ENCODE assay signal across 11 cellular contexts in the genomic region with DNA sequence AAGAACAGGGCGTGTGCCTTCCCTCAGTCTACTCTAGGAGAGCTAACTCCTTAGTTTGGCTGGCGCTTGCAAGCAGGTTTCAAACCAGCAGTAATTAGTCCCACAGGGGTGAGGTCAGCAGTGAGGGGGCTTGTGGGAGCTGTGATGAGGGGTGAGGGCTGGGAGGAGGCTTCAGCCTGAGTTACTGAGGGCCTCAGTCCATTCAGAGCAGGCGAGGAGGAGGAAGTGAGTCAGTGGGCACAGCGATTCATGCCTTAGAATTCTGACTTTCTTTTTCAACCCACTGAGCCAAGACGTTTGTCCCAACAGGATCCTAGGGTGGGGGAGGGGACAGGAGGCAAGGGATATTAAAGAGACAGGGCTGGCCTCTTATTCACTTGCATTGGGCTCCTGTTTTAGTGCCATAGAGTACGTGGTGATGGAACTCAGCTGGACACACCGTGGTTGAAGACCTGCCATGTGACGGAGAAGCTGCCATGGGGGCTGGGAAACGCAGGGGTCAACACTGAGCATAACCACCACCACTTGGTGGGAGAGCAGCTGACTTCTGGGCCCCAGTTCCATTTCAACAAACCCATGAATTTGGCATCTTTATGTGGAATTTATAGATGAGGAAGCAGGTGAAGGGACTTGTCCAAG.
DNase-seq lines count a peak whose midpoint lies in the region; ATAC-seq and TF ChIP-seq lines count a peak whose summit lies in the region.
"Had no signal": no experiment of that assay in that cellular context is flagged by ENCODE, and none has a peak within 500 bp of the region (broad histone marks: within the 10 kb centered on the region; RNA-seq: fewer than 3 reads in every experiment).

No MANE protein-coding gene starts in this region.

- TF ChIP-seq CTCF in HEK293 (tag by site-specific recombination; IDR thresholded peaks at IDR 0.05) (no peak), GM13977 (IDR thresholded peaks at IDR 0.05; ENCODE audit: extremely low read depth, insufficient read depth, missing control alignments) (no peak)

- H3K36me3 ChIP-seq in ACC112 (ENCODE audit: insufficient read depth, low read length) (no peaks in the 10 kb centered on the region), HEK293 (ENCODE audit: control insufficient read depth in 2 of 2, insufficient read depth in 1 of 2, low read length in 2 of 2) (no peaks in the 10 kb centered on the region)
- H3K36me3 ChIP-seq: uterus had no signal

- H3K4me1 ChIP-seq in ACC112 (ENCODE audit: control insufficient read depth, insufficient read depth, low read length, unreplicated experiment), result peaks cover 80% of the 10 kb centered on the region
- H3K4me1 ChIP-seq in HEK293 (ENCODE audit: control insufficient read depth, insufficient read depth, low read length), result peaks cover 13% of the 10 kb centered on the region

- no peak overlapping the region for H2AFZ ChIP-seq in ACC112 (ENCODE audit: low read length, unreplicated experiment)

- DNase-seq in amniotic epithelial cell (ENCODE audit: low read depth), result peak; percentile 67
- peak; percentile 99 for DNase-seq in kidney tubule cell (ENCODE audit: low spot score)
- no peak for DNase-seq in GM13977 (ENCODE audit: low spot score)
- DNase-seq in cortex of kidney (lab: John Stamatoyannopoulos, UW), result no peak
- no peak for DNase-seq in CD1c-positive myeloid dendritic cell (ENCODE audit: extremely low spot score)
- DNase-seq: DMS79, uterus had no signal

- in situ Hi-C loops in GM13977 (cut with MboI; ENCODE audit: low pct_unique_long_range_greater_than_20kb, low sequenced_read_pairs, unreplicated experiment), result no loop called here

- no peaks in the 10 kb centered on the region for H3K9me3 ChIP-seq in HEK293 (ENCODE audit: control insufficient read depth, insufficient read depth, low read depth, low read length)
- H3K9me3 ChIP-seq: uterus had no signal

- H3K4me3 ChIP-seq in ACC112 (ENCODE audit: low read depth, low read length), result no peak overlapping the region
- H3K4me3 ChIP-seq in HEK293 (ENCODE audit: low read depth, low read length), result no peak overlapping the region
- H3K4me3 ChIP-seq: uterus had no signal

- POLR2A ChIA-PET in HEK293 (lab: Yijun Ruan, JAX), result interaction anchor here (0.6 to 1.2 kb wide), 2 partner anchors 9 to 834 kb away, joined by 4 to 6 read pairs; no protein-coding TSS in a partner anchor

- ATAC-seq in GM19324 (IDR thresholded peaks at IDR 0.05; ENCODE audit: low FRiP score, unreplicated experiment), result no peak
- ATAC-seq: activated CD4-positive, CD25-positive, alpha-beta regulatory T cell treated with anti-CD3 and anti-CD28 coated beads, Interleukin-2, amount 50 U/mL, for 24 hours had no signal

- CTCF ChIA-PET in HEK293 (lab: Yijun Ruan, JAX), result interaction anchor here (0.7 to 1.2 kb wide), 5 partner anchors 9 to 73 kb away, joined by 3 to 5 read pairs (median 3); partner anchors contain the start of gene ITGA3

- H3K79me2 ChIP-seq in ACC112 (ENCODE audit: control insufficient read depth, insufficient read depth, low read length, unreplicated experiment), result no peaks in the 10 kb centered on the region

- H3K27ac ChIP-seq in ACC112 (ENCODE audit: low read depth, low read length) (peak overlapping the region; percentile 79), HEK293 (ENCODE audit: extremely low read depth, low read depth, low read length) (no peak overlapping the region)

- no peaks in the 10 kb centered on the region for H3K27me3 ChIP-seq in ACC112 (ENCODE audit: insufficient read depth, low read length)
- H3K27me3 ChIP-seq: uterus had no signal

TF ChIP-seq in HEK293, 187 proteins besides CTCF, POLR2A, EP300 and RAD21 (continues in another document):
- no peak for TF ChIP-seq ZFP69B (tag by site-specific recombination; IDR thresholded peaks at IDR 0.05)
- TF ChIP-seq ZFHX2 (tag by site-specific recombination; conservative IDR thresholded peaks at IDR 0.05), result peak; percentile 78
- no peak for TF ChIP-seq ZNF292 (tag by site-specific recombination; IDR thresholded peaks at IDR 0.05; ENCODE audit: borderline replicate concordance, low read depth)
- TF ChIP-seq, protein P1, sequence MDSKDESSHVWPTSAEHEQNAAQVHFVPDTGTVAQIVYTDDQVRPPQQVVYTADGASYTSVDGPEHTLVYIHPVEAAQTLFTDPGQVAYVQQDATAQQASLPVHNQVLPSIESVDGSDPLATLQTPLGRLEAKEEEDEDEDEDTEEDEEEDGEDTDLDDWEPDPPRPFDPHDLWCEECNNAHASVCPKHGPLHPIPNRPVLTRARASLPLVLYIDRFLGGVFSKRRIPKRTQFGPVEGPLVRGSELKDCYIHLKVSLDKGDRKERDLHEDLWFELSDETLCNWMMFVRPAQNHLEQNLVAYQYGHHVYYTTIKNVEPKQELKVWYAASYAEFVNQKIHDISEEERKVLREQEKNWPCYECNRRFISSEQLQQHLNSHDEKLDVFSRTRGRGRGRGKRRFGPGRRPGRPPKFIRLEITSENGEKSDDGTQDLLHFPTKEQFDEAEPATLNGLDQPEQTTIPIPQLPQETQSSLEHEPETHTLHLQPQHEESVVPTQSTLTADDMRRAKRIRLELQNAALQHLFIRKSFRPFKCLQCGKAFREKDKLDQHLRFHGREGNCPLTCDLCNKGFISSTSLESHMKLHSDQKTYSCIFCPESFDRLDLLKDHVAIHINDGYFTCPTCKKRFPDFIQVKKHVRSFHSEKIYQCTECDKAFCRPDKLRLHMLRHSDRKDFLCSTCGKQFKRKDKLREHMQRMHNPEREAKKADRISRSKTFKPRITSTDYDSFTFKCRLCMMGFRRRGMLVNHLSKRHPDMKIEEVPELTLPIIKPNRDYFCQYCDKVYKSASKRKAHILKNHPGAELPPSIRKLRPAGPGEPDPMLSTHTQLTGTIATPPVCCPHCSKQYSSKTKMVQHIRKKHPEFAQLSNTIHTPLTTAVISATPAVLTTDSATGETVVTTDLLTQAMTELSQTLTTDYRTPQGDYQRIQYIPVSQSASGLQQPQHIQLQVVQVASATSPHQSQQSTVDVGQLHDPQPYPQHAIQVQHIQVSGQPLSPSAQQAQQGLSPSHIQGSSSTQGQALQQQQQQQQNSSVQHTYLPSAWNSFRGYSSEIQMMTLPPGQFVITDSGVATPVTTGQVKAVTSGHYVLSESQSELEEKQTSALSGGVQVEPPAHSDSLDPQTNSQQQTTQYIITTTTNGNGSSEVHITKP (tag by site-specific recombination; IDR thresholded peaks at IDR 0.05), result no peak
- no peak for TF ChIP-seq ZNF362 (tag by site-specific recombination; IDR thresholded peaks at IDR 0.05)
- TF ChIP-seq, protein P2, sequence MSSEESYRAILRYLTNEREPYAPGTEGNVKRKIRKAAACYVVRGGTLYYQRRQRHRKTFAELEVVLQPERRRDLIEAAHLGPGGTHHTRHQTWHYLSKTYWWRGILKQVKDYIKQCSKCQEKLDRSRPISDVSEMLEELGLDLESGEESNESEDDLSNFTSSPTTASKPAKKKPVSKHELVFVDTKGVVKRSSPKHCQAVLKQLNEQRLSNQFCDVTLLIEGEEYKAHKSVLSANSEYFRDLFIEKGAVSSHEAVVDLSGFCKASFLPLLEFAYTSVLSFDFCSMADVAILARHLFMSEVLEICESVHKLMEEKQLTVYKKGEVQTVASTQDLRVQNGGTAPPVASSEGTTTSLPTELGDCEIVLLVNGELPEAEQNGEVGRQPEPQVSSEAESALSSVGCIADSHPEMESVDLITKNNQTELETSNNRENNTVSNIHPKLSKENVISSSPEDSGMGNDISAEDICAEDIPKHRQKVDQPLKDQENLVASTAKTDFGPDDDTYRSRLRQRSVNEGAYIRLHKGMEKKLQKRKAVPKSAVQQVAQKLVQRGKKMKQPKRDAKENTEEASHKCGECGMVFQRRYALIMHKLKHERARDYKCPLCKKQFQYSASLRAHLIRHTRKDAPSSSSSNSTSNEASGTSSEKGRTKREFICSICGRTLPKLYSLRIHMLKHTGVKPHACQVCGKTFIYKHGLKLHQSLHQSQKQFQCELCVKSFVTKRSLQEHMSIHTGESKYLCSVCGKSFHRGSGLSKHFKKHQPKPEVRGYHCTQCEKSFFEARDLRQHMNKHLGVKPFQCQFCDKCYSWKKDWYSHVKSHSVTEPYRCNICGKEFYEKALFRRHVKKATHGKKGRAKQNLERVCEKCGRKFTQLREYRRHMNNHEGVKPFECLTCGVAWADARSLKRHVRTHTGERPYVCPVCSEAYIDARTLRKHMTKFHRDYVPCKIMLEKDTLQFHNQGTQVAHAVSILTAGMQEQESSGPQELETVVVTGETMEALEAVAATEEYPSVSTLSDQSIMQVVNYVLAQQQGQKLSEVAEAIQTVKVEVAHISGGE (tag by site-specific recombination; conservative IDR thresholded peaks at IDR 0.05; ENCODE audit: low read depth), result no peak
- TF ChIP-seq ZBTB8A (tag by site-specific recombination; IDR thresholded peaks at IDR 0.05), result no peak
- no peak for TF ChIP-seq ZFP37 (tag by site-specific recombination; IDR thresholded peaks at IDR 0.05)
- no peak for TF ChIP-seq KLF8 (tag by site-specific recombination; IDR thresholded peaks at IDR 0.05)
- no peak for TF ChIP-seq ZNF510 (tag by site-specific recombination; IDR thresholded peaks at IDR 0.05; ENCODE audit: insufficient replicate concordance)
- TF ChIP-seq ZNF473 (tag by site-specific recombination; IDR thresholded peaks at IDR 0.05), result no peak
- TF ChIP-seq ZNF311 (tag by site-specific recombination; IDR thresholded peaks at IDR 0.05; ENCODE audit: borderline replicate concordance), result no peak
- TF ChIP-seq GLIS2 (tag by site-specific recombination; IDR thresholded peaks at IDR 0.05), result 0 out of 2 replicates have a peak, but pooled peaks have one; percentile 21
- TF ChIP-seq EGR2 (tag by site-specific recombination; IDR thresholded peaks at IDR 0.05; ENCODE audit: low read depth), result peak; percentile 73
- peak; percentile 81 for TF ChIP-seq ZNF76 (tag by site-specific recombination; IDR thresholded peaks at IDR 0.05; ENCODE audit: borderline replicate concordance, low read depth)

Comparison
In these comparisons a context has a peak if more than half of its experiments do, and no peak if none do; other contexts are left out.
1. DNase-seq: peak in amniotic epithelial cell (single experiment) and kidney tubule cell (single experiment); none in GM13977 (single experiment), cortex of kidney (single experiment) and CD1c-positive myeloid dendritic cell (single experiment).